10 cellular contexts compared by ENCODE assay signal in the genomic region with DNA sequence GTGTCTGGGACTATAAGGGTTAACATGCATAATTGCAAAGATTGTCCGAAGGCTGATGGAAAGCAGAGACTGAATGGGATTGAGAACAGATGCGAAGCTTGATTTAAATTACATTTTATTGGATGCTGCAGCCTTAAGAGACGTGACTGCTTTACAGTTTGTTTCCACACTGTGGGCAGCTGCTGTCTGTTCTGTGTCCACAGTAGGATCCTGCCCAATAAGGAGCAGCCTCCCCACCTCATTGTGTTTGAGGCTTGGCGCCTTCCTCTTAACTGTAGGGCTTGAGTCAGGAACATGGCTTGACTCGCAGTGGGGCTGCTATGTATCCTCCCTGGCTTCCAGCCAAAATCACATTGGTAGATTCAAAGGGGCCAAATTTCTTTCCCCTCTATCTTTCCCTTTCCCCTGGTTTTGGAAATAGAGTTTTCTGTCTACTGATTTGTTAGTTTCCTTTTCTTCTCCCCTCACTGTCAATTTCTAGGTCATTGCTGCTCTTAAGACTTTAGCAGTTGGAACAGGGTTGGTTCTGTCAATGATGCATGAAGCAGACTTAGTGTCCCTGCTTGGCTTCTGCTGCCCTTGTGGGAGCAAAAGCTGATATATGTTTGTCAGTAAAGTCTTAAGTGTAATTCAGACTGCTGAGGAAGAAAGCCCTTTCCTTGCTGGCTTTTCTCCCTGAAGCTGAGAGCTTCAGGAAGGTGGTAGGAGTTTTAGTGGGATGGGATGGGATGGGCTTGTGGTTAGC. TPM values are rescaled to one million over a fixed set of nuclear protein-coding genes. Genes with fewer than 3 reads are reported as not detected.
A peak's percentile ranks its signal among the peaks of the same experiment; 100 is the strongest.
DNase-seq lines count a peak whose midpoint lies in the region; ATAC-seq and TF ChIP-seq lines count a peak whose summit lies in the region.
"Had no signal": no experiment of that assay in that cellular context is flagged by ENCODE, and none has a peak within 500 bp of the region (broad histone marks: within the 10 kb centered on the region; RNA-seq: fewer than 3 reads in every experiment).

No MANE protein-coding gene starts in this region.

- 60% methylated on average over 5 of the region's 5 CpGs for WGBS in body of pancreas, 2 donors

- peaks cover under 1% of the 10 kb centered on the region for H3K36me3 Mint-ChIP-seq in mesothelial cell of epicardium

- no peaks in the 10 kb centered on the region for H3K9me3 Mint-ChIP-seq in mesothelial cell of epicardium
- H3K9me3 Mint-ChIP-seq: stimulated activated naive B cell treated with anti-CD40 and anti-IgM and Interleukin-4, amounts not matched to agents 10 μg/mL and 1 μg/mL and 100 μg/mL, for 72 hours had no signal

- H3K27me3 ChIP-seq in AG04450 (ENCODE audit: control insufficient read depth, insufficient read depth, low read length) (no peaks in the 10 kb centered on the region), body of pancreas (no peaks in the 10 kb centered on the region)

- H3K4me1 ChIP-seq in body of pancreas, result peaks cover 4% of the 10 kb centered on the region

- H3K36me3 ChIP-seq in KOPT-K1 (ENCODE audit: insufficient read depth, low read length) (peaks cover 66% of the 10 kb centered on the region), body of pancreas (replicated peaks in 1 of 2; ENCODE audit: insufficient read depth in 1 of 2, low read depth in 2 of 2) (no peaks in the 10 kb centered on the region)

- H3K4me3 ChIP-seq in AG04450 (ENCODE audit: low read depth, low read length), result no peak overlapping the region
- H3K4me3 ChIP-seq in body of pancreas, result no peak overlapping the region

- TF ChIP-seq POLR2A in body of pancreas (IDR thresholded peaks at IDR 0.05), result no peak

- H3K4me3 Mint-ChIP-seq in mesothelial cell of epicardium, result no peak overlapping the region
- H3K4me3 Mint-ChIP-seq: stimulated activated naive B cell treated with anti-CD40 and anti-IgM and Interleukin-4, amounts not matched to agents 10 μg/mL and 1 μg/mL and 100 μg/mL, for 72 hours had no signal

- intact Hi-C loops in body of pancreas (cut with DNase I), result no loop called here

- no peak for TF ChIP-seq CTCF in AG04450 (IDR thresholded peaks at IDR 0.05; ENCODE audit: low read depth, low read length)
- TF ChIP-seq CTCF in body of pancreas (IDR thresholded peaks at IDR 0.05), result no peak
- TF ChIP-seq CTCF in mesothelial cell of epicardium (IDR thresholded peaks at IDR 0.05; ENCODE audit: unreplicated experiment), result no peak
- TF ChIP-seq CTCF in omental fat pad (IDR thresholded peaks at IDR 0.05), result no peak

- peak overlapping the region; percentile 48 for H3K27ac Mint-ChIP-seq in mesothelial cell of epicardium
- H3K27ac Mint-ChIP-seq: stimulated activated naive B cell treated with anti-CD40 and anti-IgM and Interleukin-4, amounts not matched to agents 10 μg/mL and 1 μg/mL and 100 μg/mL, for 72 hours had no signal

- CTCF ChIA-PET in AG04450 (lab: Charles Lee), result interaction anchor here (0.8 to 10.0 kb wide), 15 partner anchors 8 to 257 kb away, joined by 3 to 112 read pairs (median 7); no protein-coding TSS in a partner anchor

- POLR2A ChIA-PET in AG04450 (lab: Yijun Ruan, JAX), result interaction anchor here (0.9 to 1.9 kb wide), 4 partner anchors 10 to 51 kb away, joined by 3 to 7 read pairs (median 4); no protein-coding TSS in a partner anchor

- ATAC-seq in body of pancreas, result peak; percentile 21
- no peak for ATAC-seq in omental fat pad (ENCODE audit: low FRiP score)
- no peak for ATAC-seq in HG02870 (IDR thresholded peaks at IDR 0.05; ENCODE audit: unreplicated experiment)
- ATAC-seq in left lobe of liver, result no peak

- no peaks in the 10 kb centered on the region for H3K27me3 Mint-ChIP-seq in mesothelial cell of epicardium (ENCODE audit: low read depth)
- H3K27me3 Mint-ChIP-seq: stimulated activated naive B cell treated with anti-CD40 and anti-IgM and Interleukin-4, amounts not matched to agents 10 μg/mL and 1 μg/mL and 100 μg/mL, for 72 hours had no signal

- H3K9me3 ChIP-seq in AG04450 (ENCODE audit: control insufficient read depth, insufficient read depth, low read length) (no peaks in the 10 kb centered on the region), KOPT-K1 (ENCODE audit: insufficient read depth, low read length, poor library complexity, severe bottlenecking) (no peaks in the 10 kb centered on the region), body of pancreas (no peaks in the 10 kb centered on the region)

- H3K4me1 Mint-ChIP-seq in mesothelial cell of epicardium, result peaks cover 26% of the 10 kb centered on the region

- H3K27ac ChIP-seq in AG04450 (ENCODE audit: low read depth, low read length) (peak overlapping the region; percentile 40), KOPT-K1 (ENCODE audit: low read depth, low read length, poor library complexity, severe bottlenecking) (peak overlapping the region; percentile 6), body of pancreas (peak overlapping the region in 1 of 4 donors; percentile 15)

- no peak for DNase-seq in AG04450 (ENCODE audit: low read depth, low spot score)
- DNase-seq in body of pancreas, result no peak
- no peak for DNase-seq in mesothelial cell of epicardium (ENCODE audit: low spot score in 2 of 2, unreplicated experiment in 2 of 2)
- no peak for DNase-seq in omental fat pad (ENCODE audit: low spot score)
- no peak for DNase-seq in left lobe of liver (ENCODE audit: low spot score)
- DNase-seq in cortex of kidney (lab: John Stamatoyannopoulos, UW), result no peak
- DNase-seq: occipital lobe; stimulated activated naive B cell treated with anti-CD40 and anti-IgM and Interleukin-4, amounts not matched to agents 10 μg/mL and 1 μg/mL and 100 μg/mL, for 72 hours had no signal

RNA-seq across cellular contexts. Expression of gene RARA, which starts 5.1 kb away (rescaled TPM):
- 4.9 and 7.5 TPM in 2 replicates for polyA plus RNA-seq in AG04450 (2011; rRNA removed)
- 9.7 and 10.2 TPM in 2 replicates for polyA minus RNA-seq in AG04450 (2011; rRNA and poly(A)+ RNA removed)
- 10 to 100 TPM; 11.4 to 13.8 TPM for total RNA-seq in body of pancreas
- 74.0 to 80.8 TPM (median 79.6 TPM) in 3 replicates for total RNA-seq in mesothelial cell of epicardium
- 10 to 100 TPM; 26.7 to 61.5 (median 35.9) TPM for total RNA-seq in omental fat pad
- 21.3 TPM for total RNA-seq in left lobe of liver

RNA-seq across cellular contexts. Expression of gene CDC6, which starts 16.2 kb away (rescaled TPM):
- 8.6 and 9.1 TPM in 2 replicates for polyA plus RNA-seq in AG04450 (2011; rRNA removed)
- polyA minus RNA-seq in AG04450 (2011; rRNA and poly(A)+ RNA removed), result 4.9 and 5.8 TPM in 2 replicates
- total RNA-seq in body of pancreas (under 1 TPM; 0.66 to 0.78 TPM), mesothelial cell of epicardium (16.4 to 18.9 TPM (median 16.8 TPM) in 3 replicates), omental fat pad (1 to 10 TPM in 2 of 4 donors, under 1 TPM in 2; 0.56 to 4.3 (median 1.7) TPM), left lobe of liver (1.5 TPM)
